In the genomic region with DNA sequence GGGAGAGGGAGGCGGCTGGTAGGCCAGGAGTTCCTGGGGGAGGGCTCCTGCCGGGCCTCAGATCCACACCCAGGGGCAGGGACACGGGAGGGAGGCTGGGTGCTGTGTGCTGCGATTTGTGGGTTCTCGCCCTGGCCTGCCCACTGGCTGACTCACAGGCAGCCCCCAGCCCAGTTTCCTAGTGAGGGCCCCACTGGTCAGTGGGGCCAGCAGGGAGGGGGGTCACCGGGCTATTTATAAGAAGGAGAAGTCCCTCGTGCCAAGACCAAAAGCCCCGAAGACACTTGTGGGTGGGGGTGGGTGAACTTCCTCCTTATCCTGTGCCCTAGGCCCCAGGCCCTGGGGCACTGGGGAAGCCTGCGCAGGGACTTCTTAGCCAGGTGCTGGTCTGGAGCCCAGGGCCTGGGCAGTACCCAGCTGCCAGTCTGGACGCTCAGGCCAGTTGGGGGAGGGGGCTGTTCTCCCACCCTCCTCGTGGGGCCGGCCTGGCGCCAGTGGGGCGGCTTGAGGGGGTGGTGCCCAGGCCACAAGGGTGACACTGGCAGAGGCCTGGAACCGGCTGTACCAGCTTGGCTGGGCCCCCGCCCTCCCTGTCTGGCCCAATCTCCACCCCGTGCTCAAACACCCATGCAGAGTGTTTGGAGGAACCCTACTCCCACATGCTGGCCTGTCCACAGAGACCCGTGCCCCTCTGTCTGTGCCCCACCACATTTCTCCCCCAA, we compare ENCODE assay signal across 10 cellular contexts. TPM values are rescaled to one million over a fixed set of nuclear protein-coding genes. Genes with fewer than 3 reads are reported as not detected.
DNase-seq lines count a peak whose midpoint lies in the region; ATAC-seq, FAIRE-seq and TF ChIP-seq lines count a peak whose summit lies in the region.
"Had no signal": no experiment of that assay in that cellular context is flagged by ENCODE, and none has a peak within 500 bp of the region (broad histone marks: within the 10 kb centered on the region; RNA-seq: fewer than 3 reads in every experiment).

No MANE protein-coding gene starts in this region.

- in situ Hi-C loops in K562 (cut with MboI), result no loop called here

- H3K27me3 ChIP-seq in K562 (ENCODE audit: control insufficient read depth in 2 of 2, insufficient read depth in 2 of 2, low read length in 2 of 2), result no peaks in the 10 kb centered on the region
- H3K27me3 ChIP-seq in uterus, result no peaks in the 10 kb centered on the region

- peak; percentile 38 for DNase-seq in activated naive CD4-positive, alpha-beta T cell treated with anti-CD3 and anti-CD28 coated beads, Interleukin-2, amount 10 ng/mL, durations not matched to agents 7 days and 5 days
- no peak for DNase-seq in activated naive CD4-positive, alpha-beta T cell treated with anti-CD3 and anti-CD28 coated beads, Interleukin-2, amount 50 U/mL, for 16 hours
- DNase-seq in K562 (ENCODE audit: extremely low read depth in 1 of 4, low spot score in 3 of 4) (no peak), mesothelial cell of epicardium (ENCODE audit: low spot score in 2 of 2, unreplicated experiment in 2 of 2) (no peak), uterus (no peak), cerebellum (ENCODE audit: low spot score) (no peak)
- DNase-seq: NCI-H2029 treated with DMSO at 0.1 percent for 48 hours had no signal

- H3K4me3 ChIP-seq in K562, result no peak overlapping the region
- H3K4me3 ChIP-seq in uterus, result no peak overlapping the region

- 63% methylated on average over 16 of the region's 18 CpGs for WGBS in K562 (ENCODE audit: insufficient coverage, low coverage, missing lambda C conversion rate)

- 0 out of 2 replicates have a peak overlapping the region, but pooled peaks have one; percentile 10 for H2AFZ ChIP-seq in K562 (ENCODE audit: low read depth, low read length)

- H3K9me3 Mint-ChIP-seq in activated naive CD4-positive, alpha-beta T cell treated with anti-CD3 and anti-CD28 coated beads, Interleukin-2, amount 10 ng/mL, durations not matched to agents 7 days and 5 days, result no peaks in the 10 kb centered on the region
- H3K9me3 Mint-ChIP-seq in mesothelial cell of epicardium, result no peaks in the 10 kb centered on the region

- peak overlapping the region; percentile 47 for H3K27ac Mint-ChIP-seq in activated naive CD4-positive, alpha-beta T cell treated with anti-CD3 and anti-CD28 coated beads, Interleukin-2, amount 10 ng/mL, durations not matched to agents 7 days and 5 days
- H3K27ac Mint-ChIP-seq in mesothelial cell of epicardium, result peak overlapping the region; percentile 68

- no peak for TF ChIP-seq RAD21 in K562 (CRISPR knock-in tag; conservative IDR thresholded peaks at IDR 0.05 in 1 of 2, IDR thresholded peaks at IDR 0.05 in 1 of 2)

- no peak for FAIRE-seq in K562 (lab: Jason Lieb, UNC)

- H3K27me3 Mint-ChIP-seq in activated naive CD4-positive, alpha-beta T cell treated with anti-CD3 and anti-CD28 coated beads, Interleukin-2, amount 10 ng/mL, durations not matched to agents 7 days and 5 days, result peaks cover 2% of the 10 kb centered on the region
- no peaks in the 10 kb centered on the region for H3K27me3 Mint-ChIP-seq in mesothelial cell of epicardium (ENCODE audit: low read depth)

- no peak overlapping the region for H3K4me3 Mint-ChIP-seq in activated naive CD4-positive, alpha-beta T cell treated with anti-CD3 and anti-CD28 coated beads, Interleukin-2, amount 10 ng/mL, durations not matched to agents 7 days and 5 days
- H3K4me3 Mint-ChIP-seq in mesothelial cell of epicardium, result no peak overlapping the region

- no peaks in the 10 kb centered on the region for H4K20me1 ChIP-seq in K562 (replicated peaks; ENCODE audit: control insufficient read depth, insufficient read depth, low read length)

- no peaks in the 10 kb centered on the region for H3K9me3 ChIP-seq in K562 (replicated peaks; ENCODE audit: control insufficient read depth, insufficient read depth, low read depth, low read length)
- no peaks in the 10 kb centered on the region for H3K9me3 ChIP-seq in uterus

- peak overlapping the region in 1 of 2 experiments; percentile 79; a peak in 3 of 4 replicates for H3K9ac ChIP-seq in K562 (ENCODE audit: insufficient read depth in 1 of 2, low read depth in 2 of 2, low read length in 2 of 2)

- no peaks in the 10 kb centered on the region for H3K36me3 ChIP-seq in K562 (ENCODE audit: control insufficient read depth, insufficient read depth, low read length)
- H3K36me3 ChIP-seq in uterus, result no peaks in the 10 kb centered on the region

- no peaks in the 10 kb centered on the region for H3K36me3 Mint-ChIP-seq in activated naive CD4-positive, alpha-beta T cell treated with anti-CD3 and anti-CD28 coated beads, Interleukin-2, amount 10 ng/mL, durations not matched to agents 7 days and 5 days
- H3K36me3 Mint-ChIP-seq in mesothelial cell of epicardium, result no peaks in the 10 kb centered on the region

- H3K4me2 ChIP-seq in K562 (ENCODE audit: insufficient read depth, low read length), result no peak overlapping the region

- intact Hi-C loops in K562 (cut with micrococcal nuclease) (no loop called here), uterus (cut with DNase I; ENCODE audit: low total_unique reads) (no loop called here)

- H3K4me1 ChIP-seq in K562 (replicated peaks in 1 of 2; ENCODE audit: control insufficient read depth in 2 of 2, insufficient read depth in 2 of 2, low read length in 2 of 2), result peaks cover 76 to 86% of the 10 kb centered on the region in 2 experiments
- peaks cover 0 to 18% of the 10 kb centered on the region in 2 donors for H3K4me1 ChIP-seq in uterus

- TF ChIP-seq CTCF in K562 (IDR thresholded peaks at IDR 0.05 in 2 of 3, conservative IDR thresholded peaks at IDR 0.05 in 1 of 3; ENCODE audit: insufficient read depth in 2 of 3, low read depth in 1 of 3, low read length in 3 of 3) (no peak), mesothelial cell of epicardium (IDR thresholded peaks at IDR 0.05; ENCODE audit: unreplicated experiment) (no peak), uterus (IDR thresholded peaks at IDR 0.05) (no peak)

- CTCF ChIA-PET in activated naive CD4-positive, alpha-beta T cell treated with anti-CD3 and anti-CD28 coated beads, Interleukin-2, amount 10 ng/mL, durations not matched to agents 7 days and 5 days (lab: Charles Lee), result interaction anchor here (1.3 to 3.5 kb wide), 3 partner anchors 9 to 20 kb away, joined by 3 to 31 read pairs (median 6); no protein-coding TSS in a partner anchor
- CTCF ChIA-PET in K562 (lab: Yijun Ruan, JAX; ENCODE audit: low intra/inter-chr PET ratio), result interaction anchor here (1.6 kb wide), 1 partner anchor 11 kb away, joined by 5 read pairs; the partner anchor contains the start of gene HOOK2

- peak overlapping the region; percentile 45; the same call in 2 of the 3 replicates for H3K27ac ChIP-seq in K562 (ENCODE audit: extremely low read depth, low read depth, low read length)
- H3K27ac ChIP-seq in uterus, result peak overlapping the region; percentile 98 to 100

- POLR2A ChIA-PET in K562 (lab: Yijun Ruan, JAX), result no interaction called here

- H3K79me2 ChIP-seq in K562 (ENCODE audit: control insufficient read depth, insufficient read depth, low read length), result peaks cover 11% of the 10 kb centered on the region; the same call in 2 of the 3 replicates

- peaks cover 40% of the 10 kb centered on the region for H3K4me1 Mint-ChIP-seq in activated naive CD4-positive, alpha-beta T cell treated with anti-CD3 and anti-CD28 coated beads, Interleukin-2, amount 10 ng/mL, durations not matched to agents 7 days and 5 days
- peaks cover 34% of the 10 kb centered on the region for H3K4me1 Mint-ChIP-seq in mesothelial cell of epicardium

- TF ChIP-seq POLR2A in K562 (conservative IDR thresholded peaks at IDR 0.05) (no peak), uterus (IDR thresholded peaks at IDR 0.05) (peak in 1 of 2 donors; percentile 40)

- TF ChIP-seq EP300 in K562 (IDR thresholded peaks at IDR 0.05; ENCODE audit: low read length), result no peak

- no TSS peak for BruUV-seq in K562 (replicated peaks; lab: Mats Ljungman, UMichigan)

- ATAC-seq in K562 (no peak), HG03159 (IDR thresholded peaks at IDR 0.05; ENCODE audit: unreplicated experiment) (no peak), HG03469 (IDR thresholded peaks at IDR 0.05; ENCODE audit: unreplicated experiment) (no peak)

- no peaks in the 10 kb centered on the region for H3K9me1 ChIP-seq in K562 (ENCODE audit: control insufficient read depth, insufficient read depth, low read length)

RNA-seq across cellular contexts. Expression of gene JUNB, which starts 5.0 kb away (rescaled TPM):
- 8.5 and 33.0 TPM in 2 replicates for total RNA-seq in K562 (2011; cell fraction: chromatin; rRNA removed; ENCODE audit: low replicate concordance)
- total RNA-seq in K562 (2011; cell fraction: nucleolus; rRNA removed), result 64.4 and 66.6 TPM in 2 replicates
- 24.6 and 29.1 TPM in 2 replicates for total RNA-seq in K562 (2011; cell fraction: nucleoplasm; rRNA removed)
- 74.7 and 94.7 TPM in 2 replicates for total RNA-seq in K562 (2014; rRNA removed)
- 1.7 and 1.9 TPM in 2 replicates for total RNA-seq in K562 (2014; rRNA removed; fragmentation: Illumina TruSeq; extraction: Trizol)
- total RNA-seq in K562 (2015; rRNA removed; fragmentation: Illumina TruSeq; extraction: Trizol), result 13.1 and 15.6 TPM in 2 replicates
- 61.7 and 73.9 TPM in 2 replicates for total RNA-seq in K562 (2021)
- polyA plus RNA-seq in K562 (2011; rRNA removed), result 15.9 and 19.8 TPM in 2 replicates
- polyA plus RNA-seq in K562 (2011; cell fraction: cytosol; rRNA removed), result 26.0 and 124 TPM in 2 replicates
- 37.6 and 107 TPM in 2 replicates for polyA plus RNA-seq in K562 (2011; cell fraction: nucleus; rRNA removed)
- 33.9 and 59.6 TPM in 2 replicates for polyA plus RNA-seq in K562 (2012)
- 4.4 and 19.9 TPM in 2 replicates for polyA plus RNA-seq in K562 (2014; fragmentation: Illumina TruSeq; extraction: Trizol)
- polyA plus RNA-seq in K562 (2014; fragmentation: Nextera tagmentation; extraction: Ambion mirVana), result under 1 TPM; 0.23 to 0.56 TPM
- polyA plus RNA-seq in K562 (2014; rRNA removed), result 88.1 and 89.6 TPM in 2 replicates
- polyA minus RNA-seq in K562 (2011; rRNA and poly(A)+ RNA removed), result 2.7 and 3.9 TPM in 2 replicates
- polyA minus RNA-seq in K562 (2011; cell fraction: cytosol; rRNA and poly(A)+ RNA removed), result 23.1 and 26.1 TPM in 2 replicates
- 31.7 and 39.2 TPM in 2 replicates for polyA minus RNA-seq in K562 (2011; cell fraction: nucleus; rRNA and poly(A)+ RNA removed)
- 160 to 169 TPM (median 164 TPM) in 3 replicates for total RNA-seq in mesothelial cell of epicardium
- total RNA-seq in uterus, result 100 to 1,000 TPM in 1 of 4 donors, 10 to 100 TPM in 3; 47.4 to 417 (median 81.5) TPM
- 9.0 TPM for total RNA-seq in cerebellum

RNA-seq across cellular contexts. Expression of gene HOOK2, which starts 11.0 kb away (rescaled TPM):
- 72.7 and 90.1 TPM in 2 replicates for total RNA-seq in K562 (2011; cell fraction: chromatin; rRNA removed; ENCODE audit: low replicate concordance)
- 32.6 and 41.0 TPM in 2 replicates for total RNA-seq in K562 (2011; cell fraction: nucleolus; rRNA removed)
- 39.9 and 41.2 TPM in 2 replicates for total RNA-seq in K562 (2011; cell fraction: nucleoplasm; rRNA removed)
- total RNA-seq in K562 (2014; rRNA removed), result 15.0 and 15.2 TPM in 2 replicates
- 6.3 and 8.8 TPM in 2 replicates for total RNA-seq in K562 (2014; rRNA removed; fragmentation: Illumina TruSeq; extraction: Trizol)
- 6.6 and 8.7 TPM in 2 replicates for total RNA-seq in K562 (2015; rRNA removed; fragmentation: Illumina TruSeq; extraction: Trizol)
- 13.1 and 17.0 TPM in 2 replicates for total RNA-seq in K562 (2021)
- 9.9 and 15.3 TPM in 2 replicates for polyA plus RNA-seq in K562 (2011; rRNA removed)
- 7.1 and 8.6 TPM in 2 replicates for polyA plus RNA-seq in K562 (2011; cell fraction: cytosol; rRNA removed)
- polyA plus RNA-seq in K562 (2011; cell fraction: nucleus; rRNA removed), result 62.2 and 67.4 TPM in 2 replicates
- polyA plus RNA-seq in K562 (2012), result 14.8 and 27.9 TPM in 2 replicates
- polyA plus RNA-seq in K562 (2014; fragmentation: Illumina TruSeq; extraction: Trizol), result 12.9 and 14.1 TPM in 2 replicates
- 1 to 10 TPM; 1.3 to 1.5 TPM for polyA plus RNA-seq in K562 (2014; fragmentation: Nextera tagmentation; extraction: Ambion mirVana)
- polyA plus RNA-seq in K562 (2014; rRNA removed), result 16.1 and 17.2 TPM in 2 replicates
- polyA minus RNA-seq in K562 (2011; rRNA and poly(A)+ RNA removed), result 8.0 and 8.6 TPM in 2 replicates
- polyA minus RNA-seq in K562 (2011; cell fraction: cytosol; rRNA and poly(A)+ RNA removed), result 1.9 and 3.3 TPM in 2 replicates
- polyA minus RNA-seq in K562 (2011; cell fraction: nucleus; rRNA and poly(A)+ RNA removed), result 16.7 and 17.0 TPM in 2 replicates
- total RNA-seq in mesothelial cell of epicardium, result 89.2 to 93.7 TPM (median 92.7 TPM) in 3 replicates
- 10 to 100 TPM in 2 of 4 donors, 1 to 10 TPM in 1, under 1 TPM in 1; 0.59 to 37.5 (median 14.0) TPM for total RNA-seq in uterus
- total RNA-seq in cerebellum, result 21.7 TPM

RNA-seq across cellular contexts. Expression of gene PRDX2, which starts 15.3 kb away (rescaled TPM):
- 60.0 and 151 TPM in 2 replicates for total RNA-seq in K562 (2011; cell fraction: chromatin; rRNA removed; ENCODE audit: low replicate concordance)
- 145 and 159 TPM in 2 replicates for total RNA-seq in K562 (2011; cell fraction: nucleolus; rRNA removed)
- total RNA-seq in K562 (2011; cell fraction: nucleoplasm; rRNA removed), result 97.9 and 99.4 TPM in 2 replicates
- 416 and 546 TPM in 2 replicates for total RNA-seq in K562 (2014; rRNA removed)
- total RNA-seq in K562 (2014; rRNA removed; fragmentation: Illumina TruSeq; extraction: Trizol), result 152 and 249 TPM in 2 replicates
- 343 and 347 TPM in 2 replicates for total RNA-seq in K562 (2015; rRNA removed; fragmentation: Illumina TruSeq; extraction: Trizol)
- 415 and 416 TPM in 2 replicates for total RNA-seq in K562 (2021)
- 206 and 256 TPM in 2 replicates for polyA plus RNA-seq in K562 (2011; rRNA removed)
- polyA plus RNA-seq in K562 (2011; cell fraction: cytosol; rRNA removed), result 525 and 683 TPM in 2 replicates
- polyA plus RNA-seq in K562 (2011; cell fraction: nucleus; rRNA removed), result 194 and 225 TPM in 2 replicates
- 497 and 514 TPM in 2 replicates for polyA plus RNA-seq in K562 (2012)
- polyA plus RNA-seq in K562 (2014; fragmentation: Illumina TruSeq; extraction: Trizol), result 650 and 698 TPM in 2 replicates
- polyA plus RNA-seq in K562 (2014; fragmentation: Nextera tagmentation; extraction: Ambion mirVana), result 1,000 to 10,000 TPM in 1 of 2 experiments, 100 to 1,000 TPM in 1; 938 to 1,183 TPM
- polyA plus RNA-seq in K562 (2014; rRNA removed), result 280 and 401 TPM in 2 replicates
- 113 and 153 TPM in 2 replicates for polyA minus RNA-seq in K562 (2011; rRNA and poly(A)+ RNA removed)
- polyA minus RNA-seq in K562 (2011; cell fraction: cytosol; rRNA and poly(A)+ RNA removed), result 241 TPM in 2 replicates
- polyA minus RNA-seq in K562 (2011; cell fraction: nucleus; rRNA and poly(A)+ RNA removed), result 31.6 and 53.0 TPM in 2 replicates
- 361 to 381 TPM (median 380 TPM) in 3 replicates for total RNA-seq in mesothelial cell of epicardium
- 100 to 1,000 TPM; 148 to 178 (median 163) TPM for total RNA-seq in uterus
- total RNA-seq in cerebellum, result 150 TPM

RNA-seq across cellular contexts. Expression of gene THSD8, which starts 15.6 kb away (rescaled TPM):
- total RNA-seq in K562 (2011; cell fraction: chromatin; rRNA removed; ENCODE audit: low replicate concordance), result not detected in 2 replicates
- total RNA-seq in K562 (2011; cell fraction: nucleolus; rRNA removed), result not detected in 2 replicates
- total RNA-seq in K562 (2011; cell fraction: nucleoplasm; rRNA removed), result not detected in 2 replicates
- total RNA-seq in K562 (2014; rRNA removed) (0.37 TPM in 1 of 2 replicates, not detected in the other), K562 (2014; rRNA removed; fragmentation: Illumina TruSeq; extraction: Trizol) (16.2 and 27.6 TPM in 2 replicates), K562 (2015; rRNA removed; fragmentation: Illumina TruSeq; extraction: Trizol) (8.4 TPM in 1 of 2 replicates, not detected in the other), K562 (2021) (42.4 and 49.3 TPM in 2 replicates), mesothelial cell of epicardium (8.4 to 11.4 TPM (median 8.8 TPM) in 3 replicates), uterus (1 to 10 TPM in 1 of 4 donors, not detected in 3; 4.1 TPM), cerebellum (not detected)
- polyA plus RNA-seq in K562 (2011; rRNA removed) (11.9 and 13.4 TPM in 2 replicates), K562 (2014; fragmentation: Illumina TruSeq; extraction: Trizol) (3.5 and 28.6 TPM in 2 replicates), K562 (2014; fragmentation: Nextera tagmentation; extraction: Ambion mirVana) (10 to 100 TPM; 13.2 to 19.9 TPM), K562 (2014; rRNA removed) (not detected in 2 replicates)
- 4.1 TPM in 1 of 2 replicates, not detected in the other for polyA plus RNA-seq in K562 (2011; cell fraction: cytosol; rRNA removed)
- polyA plus RNA-seq in K562 (2011; cell fraction: nucleus; rRNA removed), result 3.7 and 3.9 TPM in 2 replicates
- 43.9 and 89.6 TPM in 2 replicates for polyA plus RNA-seq in K562 (2012)
- 10.0 and 14.0 TPM in 2 replicates for polyA minus RNA-seq in K562 (2011; rRNA and poly(A)+ RNA removed)
- not detected in 2 replicates for polyA minus RNA-seq in K562 (2011; cell fraction: cytosol; rRNA and poly(A)+ RNA removed)
- polyA minus RNA-seq in K562 (2011; cell fraction: nucleus; rRNA and poly(A)+ RNA removed), result not detected in 2 replicates
- total RNA-seq: Daoy had no signal

RNA-seq across cellular contexts. Expression of gene RNASEH2A, which starts 20.1 kb away (rescaled TPM):
- 24.8 and 63.1 TPM in 2 replicates for total RNA-seq in K562 (2011; cell fraction: chromatin; rRNA removed; ENCODE audit: low replicate concordance)
- total RNA-seq in K562 (2011; cell fraction: nucleolus; rRNA removed), result 48.6 and 51.0 TPM in 2 replicates
- total RNA-seq in K562 (2011; cell fraction: nucleoplasm; rRNA removed), result 42.1 and 45.2 TPM in 2 replicates
- total RNA-seq in K562 (2014; rRNA removed) (62.7 and 80.8 TPM in 2 replicates), K562 (2014; rRNA removed; fragmentation: Illumina TruSeq; extraction: Trizol) (36.7 TPM in 2 replicates), K562 (2015; rRNA removed; fragmentation: Illumina TruSeq; extraction: Trizol) (60.2 and 61.7 TPM in 2 replicates), K562 (2021) (53.9 and 64.1 TPM in 2 replicates), mesothelial cell of epicardium (17.5 to 22.7 TPM (median 19.8 TPM) in 3 replicates), uterus (10 to 100 TPM in 1 of 4 donors, 1 to 10 TPM in 3; 2.3 to 18.9 (median 3.1) TPM), cerebellum (13.6 TPM)
- polyA plus RNA-seq in K562 (2011; rRNA removed) (60.7 and 62.8 TPM in 2 replicates), K562 (2014; fragmentation: Illumina TruSeq; extraction: Trizol) (46.9 and 74.6 TPM in 2 replicates), K562 (2014; fragmentation: Nextera tagmentation; extraction: Ambion mirVana) (10 to 100 TPM; 22.3 to 34.6 TPM), K562 (2014; rRNA removed) (78.0 and 107 TPM in 2 replicates)
- polyA plus RNA-seq in K562 (2011; cell fraction: cytosol; rRNA removed), result 109 and 127 TPM in 2 replicates
- 59.9 and 78.3 TPM in 2 replicates for polyA plus RNA-seq in K562 (2011; cell fraction: nucleus; rRNA removed)
- 43.0 and 67.1 TPM in 2 replicates for polyA plus RNA-seq in K562 (2012)
- polyA minus RNA-seq in K562 (2011; rRNA and poly(A)+ RNA removed), result 62.8 and 83.0 TPM in 2 replicates
- 47.4 and 60.5 TPM in 2 replicates for polyA minus RNA-seq in K562 (2011; cell fraction: cytosol; rRNA and poly(A)+ RNA removed)
- 17.8 and 23.9 TPM in 2 replicates for polyA minus RNA-seq in K562 (2011; cell fraction: nucleus; rRNA and poly(A)+ RNA removed)
